ENCODE assay signal across 8 cellular contexts in the genomic region with DNA sequence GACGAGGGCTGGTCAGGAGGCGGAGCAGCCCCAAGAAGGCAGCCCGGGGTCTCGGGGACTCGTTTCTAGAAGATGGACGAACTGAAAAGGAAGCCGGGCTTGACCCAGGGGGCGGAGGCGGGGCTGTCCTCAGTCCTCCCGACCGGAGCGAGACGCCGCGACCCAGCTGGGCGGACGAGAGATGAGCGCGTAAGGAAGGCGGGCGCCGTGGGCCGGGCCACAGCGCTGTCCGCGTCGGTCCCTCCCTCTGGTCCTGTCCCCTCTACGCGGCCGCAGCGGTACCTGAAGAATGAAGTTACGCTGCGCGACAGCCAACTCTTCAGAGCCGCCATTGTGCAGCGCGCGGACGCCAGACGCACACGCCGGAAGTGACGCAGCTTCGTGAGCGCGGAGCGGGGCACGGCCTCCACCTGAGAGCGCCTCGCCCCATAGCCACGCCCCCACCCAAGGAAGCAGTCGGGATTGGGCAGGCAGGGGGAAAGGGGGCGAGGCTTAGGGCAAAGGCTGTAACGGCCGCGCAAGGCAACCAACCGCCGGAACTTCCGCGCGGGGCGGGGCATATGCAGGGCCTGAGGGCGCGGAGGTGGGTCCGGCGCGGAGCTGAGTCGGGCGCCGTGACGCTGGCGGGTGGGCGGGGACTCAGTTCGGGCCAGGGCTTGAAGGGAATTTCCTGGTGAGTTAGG. TPM values are rescaled to one million over a fixed set of nuclear protein-coding genes. Genes with fewer than 3 reads are reported as not detected.
A peak's percentile ranks its signal among the peaks of the same experiment; 100 is the strongest.
DNase-seq lines count a peak whose midpoint lies in the region; ATAC-seq, FAIRE-seq and TF ChIP-seq lines count a peak whose summit lies in the region.

Gene DIABLO (minus strand): TSS at position 370 of the 683 bp plus-strand sequence. CDS start 38 bp downstream, at position 332.

- H3K23ac ChIP-seq in H1 (ENCODE audit: insufficient read length) = no peak within 1 kb of the TSS
- peak within 1 kb of the TSS in 1 of 2 experiments; percentile 96 for H3K23ac ChIP-seq in mesenchymal stem cell (ENCODE audit: low read length in 2 of 2)

- peaks cover 5% of the 10 kb centered on the region for H3K27me3 ChIP-seq in NT2/D1 (ENCODE audit: insufficient read depth, insufficient read length)
- no peaks in the 10 kb centered on the region; a peak in 2 of 7 replicates for H3K27me3 ChIP-seq in H1 (replicated peaks in 1 of 4; ENCODE audit: control insufficient read depth in 3 of 4, extremely low read depth in 1 of 4, insufficient read depth in 3 of 4, low read length in 3 of 4)
- no peaks in the 10 kb centered on the region for H3K27me3 ChIP-seq in mesenchymal stem cell (ENCODE audit: control insufficient read depth in 1 of 2, insufficient read depth in 1 of 2, low read length in 2 of 2)

- H2AK5ac ChIP-seq in H1 (ENCODE audit: low read depth, low read length) = no peak within 1 kb of the TSS
- no peak within 1 kb of the TSS for H2AK5ac ChIP-seq in mesenchymal stem cell (ENCODE audit: low read length, severe bottlenecking)

- peak within 1 kb of the TSS; percentile 7; the same call in 1 of the 2 replicates for H2AFZ ChIP-seq in H1 (ENCODE audit: low read length)
- H2AFZ ChIP-seq in mesenchymal stem cell (ENCODE audit: low read depth, low read length) = peak within 1 kb of the TSS; percentile 94

- no peak for TF ChIP-seq CTCF in H1 (IDR thresholded peaks at IDR 0.05; ENCODE audit: control extremely low read depth in 1 of 3, insufficient read depth in 1 of 3, low read depth in 1 of 3, low read length in 3 of 3)

- peak within 1 kb of the TSS; percentile 96 for H4K8ac ChIP-seq in H1 (ENCODE audit: extremely low read depth, insufficient read depth, low read length)
- peak within 1 kb of the TSS; percentile 94 for H4K8ac ChIP-seq in mesenchymal stem cell (ENCODE audit: low read length)

- POLR2A ChIA-PET in H1 (lab: Charles Lee; ENCODE audit: partially characterized antibody) = interaction anchor here (0.6 to 15.7 kb wide), 10 partner anchors 8 to 174 kb away, joined by 3 to 230 read pairs (median 3); partner anchors contain the start of gene B3GNT4

- H3K79me2 ChIP-seq in H1 (ENCODE audit: control insufficient read depth in 1 of 2, insufficient read depth in 2 of 2, low read length in 2 of 2) = peaks cover 6 to 45% of the 10 kb centered on the region in 2 experiments

- H3K4me3 Mint-ChIP-seq in activated CD8-positive, alpha-beta memory T cell treated with anti-CD3 and anti-CD28 coated beads, Interleukin-2, amount 10 ng/mL, durations not matched to agents 7 days and 5 days = peak within 1 kb of the TSS; percentile 85

- peak; percentile 82 for FAIRE-seq in H1 (lab: Jason Lieb, UNC)

- H3K9ac ChIP-seq in NT2/D1 (ENCODE audit: insufficient read length, low read depth) = peak within 1 kb of the TSS; percentile 99
- peak within 1 kb of the TSS; percentile 90 to 97 (median 96) for H3K9ac ChIP-seq in H1 (replicated peaks in 1 of 4; ENCODE audit: extremely low read depth in 1 of 4, low read depth in 3 of 4, low read length in 3 of 4)
- peak within 1 kb of the TSS; percentile 98 for H3K9ac ChIP-seq in mesenchymal stem cell (ENCODE audit: low read length)

- ATAC-seq in GM21381 (IDR thresholded peaks at IDR 0.05; ENCODE audit: unreplicated experiment) = peak; percentile 92
- peak; percentile 91 for ATAC-seq in activated CD8-positive, alpha-beta memory T cell treated with anti-CD3 and anti-CD28 coated beads, Interleukin-2, amount 10 ng/mL, durations not matched to agents 7 days and 5 days

- H3K14ac ChIP-seq in H1 (ENCODE audit: insufficient read length) (no peak within 1 kb of the TSS), mesenchymal stem cell (ENCODE audit: low read length in 2 of 2) (peak within 1 kb of the TSS in 1 of 2 experiments; percentile 95)

- 2% methylated on average over 34 of the region's 74 CpGs; no CpG with 5 or more reads in 1 of the 2 experiments for WGBS in H1 (ENCODE audit: extremely low coverage in 1 of 2, insufficient coverage in 1 of 2, insufficient read length in 1 of 2, insufficient replicate concordance in 2 of 2, low coverage in 1 of 2, low lambda C conversion rate in 2 of 2, missing lambda C conversion rate in 1 of 2), 2 experiments
- WGBS in mesenchymal stem cell = 1% methylated on average over 59 of the region's 74 CpGs

- TF ChIP-seq EP300 in H1 (IDR thresholded peaks at IDR 0.05; ENCODE audit: borderline replicate concordance in 1 of 2, low read depth in 2 of 2, low read length in 2 of 2) = no peak

- H3K4me1 ChIP-seq in NT2/D1 (ENCODE audit: insufficient read depth, insufficient read length) (peaks cover 13% of the 10 kb centered on the region), H1 (replicated peaks in 1 of 4; ENCODE audit: control insufficient read depth in 3 of 4, insufficient read depth in 4 of 4, low read length in 3 of 4) (peaks cover 3 to 14% (median 10%) of the 10 kb centered on the region in 4 experiments), mesenchymal stem cell (ENCODE audit: control insufficient read depth, insufficient read depth, low read depth, low read length) (peaks cover 23% of the 10 kb centered on the region)

- H2BK15ac ChIP-seq in H1 (ENCODE audit: low read length) = no peak within 1 kb of the TSS
- peak within 1 kb of the TSS; percentile 96 for H2BK15ac ChIP-seq in mesenchymal stem cell (ENCODE audit: low read depth, poor library complexity, severe bottlenecking)

- H3K36me3 Mint-ChIP-seq in activated CD8-positive, alpha-beta memory T cell treated with anti-CD3 and anti-CD28 coated beads, Interleukin-2, amount 10 ng/mL, durations not matched to agents 7 days and 5 days = peaks cover 17% of the 10 kb centered on the region

- H4K91ac ChIP-seq in H1 (replicated peaks; ENCODE audit: insufficient read length, low read length) (peak within 1 kb of the TSS; percentile 45), mesenchymal stem cell (ENCODE audit: low read length) (peak within 1 kb of the TSS; percentile 94)

- H3K56ac ChIP-seq in H1 (replicated peaks; ENCODE audit: insufficient read length, low read depth, low read length) = peak within 1 kb of the TSS; percentile 46

- H3K36me3 ChIP-seq in NT2/D1 (ENCODE audit: insufficient read depth, insufficient read length, low read length) (peaks cover 55% of the 10 kb centered on the region), H1 (ENCODE audit: control insufficient read depth in 2 of 4, insufficient read depth in 4 of 4, low read length in 3 of 4) (peaks cover 0 to 23% (median 13%) of the 10 kb centered on the region in 4 experiments; a peak in 7 of 8 replicates), mesenchymal stem cell (ENCODE audit: control insufficient read depth in 1 of 2, insufficient read depth in 2 of 2, low read depth in 1 of 2, low read length in 2 of 2) (peaks cover 36 to 66% of the 10 kb centered on the region in 2 experiments)

- CTCF ChIA-PET in activated CD8-positive, alpha-beta memory T cell treated with anti-CD3 and anti-CD28 coated beads, Interleukin-2, amount 10 ng/mL, durations not matched to agents 7 days and 5 days (lab: Charles Lee) = interaction anchor here (0.6 to 3.6 kb wide), 10 partner anchors 12 to 246 kb away, joined by 3 to 34 read pairs (median 4); partner anchors contain the start of gene VPS33A
- CTCF ChIA-PET in H1 (lab: Charles Lee; ENCODE audit: partially characterized antibody) = interaction anchor here (0.6 to 1.1 kb wide), 3 partner anchors 24 to 233 kb away, joined by 3 read pairs; no protein-coding TSS in a partner anchor

- no peak within 1 kb of the TSS for H2BK120ac ChIP-seq in H1 (replicated peaks; ENCODE audit: low read depth, low read length)
- no peak within 1 kb of the TSS for H2BK120ac ChIP-seq in mesenchymal stem cell (ENCODE audit: low read depth, low read length)

- H2BK12ac ChIP-seq in H1 (ENCODE audit: low read depth, low read length) (no peak within 1 kb of the TSS), mesenchymal stem cell (ENCODE audit: low read length in 2 of 2) (peak within 1 kb of the TSS in 1 of 2 experiments; percentile 22)

- peaks cover 2% of the 10 kb centered on the region; the same call in 1 of the 2 replicates for H3K23me2 ChIP-seq in H1 (ENCODE audit: low read depth, low read length)

- H3K79me1 ChIP-seq in H1 (ENCODE audit: low read depth, low read length) (peaks cover 6% of the 10 kb centered on the region; the same call in 1 of the 2 replicates), mesenchymal stem cell (replicated peaks; ENCODE audit: low read length, poor library complexity, severe bottlenecking) (peaks cover 15% of the 10 kb centered on the region)

- no peaks in the 10 kb centered on the region for H3K9me3 ChIP-seq in NT2/D1 (ENCODE audit: insufficient read depth, low read length)
- H3K9me3 ChIP-seq in H1 (ENCODE audit: insufficient read depth in 2 of 2, low read depth in 1 of 2, low read length in 1 of 2) = no peaks in the 10 kb centered on the region
- H3K9me3 ChIP-seq in mesenchymal stem cell (ENCODE audit: control insufficient read depth, low read length) = no peaks in the 10 kb centered on the region

- TF ChIP-seq RAD21 in H1 (IDR thresholded peaks at IDR 0.05 in 1 of 2, conservative IDR thresholded peaks at IDR 0.05 in 1 of 2; ENCODE audit: low read depth in 2 of 2, low read length in 2 of 2) = no peak

- H4K20me1 ChIP-seq in H1 (replicated peaks in 1 of 2; ENCODE audit: control insufficient read depth in 1 of 2, insufficient read depth in 2 of 2, low read length in 2 of 2) = peaks cover 0 to 6% of the 10 kb centered on the region in 2 experiments

- H3K9me3 Mint-ChIP-seq in activated CD8-positive, alpha-beta memory T cell treated with anti-CD3 and anti-CD28 coated beads, Interleukin-2, amount 10 ng/mL, durations not matched to agents 7 days and 5 days (ENCODE audit: low read depth) = no peaks in the 10 kb centered on the region

- H3K27me3 Mint-ChIP-seq in activated CD8-positive, alpha-beta memory T cell treated with anti-CD3 and anti-CD28 coated beads, Interleukin-2, amount 10 ng/mL, durations not matched to agents 7 days and 5 days = no peaks in the 10 kb centered on the region

- H3K4me2 ChIP-seq in H1 (ENCODE audit: insufficient read depth in 1 of 2, low read depth in 2 of 2, low read length in 2 of 2) (peak within 1 kb of the TSS; percentile 81 to 86), mesenchymal stem cell (ENCODE audit: low read length, poor library complexity, severe bottlenecking) (peak within 1 kb of the TSS; percentile 79)

- H4K5ac ChIP-seq in H1 (ENCODE audit: insufficient read length, low read depth, low read length) = peak within 1 kb of the TSS; percentile 35

- no peak within 1 kb of the TSS for H2BK20ac ChIP-seq in H1 (ENCODE audit: low read length)

- TF ChIP-seq POLR2A in H1 (IDR thresholded peaks at IDR 0.05; ENCODE audit: control extremely low read depth in 1 of 2, low read depth in 2 of 2, low read length in 2 of 2) = peak; percentile 96 to 97

- H3K27ac ChIP-seq in H1 (ENCODE audit: low read depth, low read length) (peak within 1 kb of the TSS; percentile 91), mesenchymal stem cell (ENCODE audit: low read length, poor library complexity, severe bottlenecking) (peak within 1 kb of the TSS; percentile 79)

- H3K4me1 Mint-ChIP-seq in activated CD8-positive, alpha-beta memory T cell treated with anti-CD3 and anti-CD28 coated beads, Interleukin-2, amount 10 ng/mL, durations not matched to agents 7 days and 5 days = peaks cover 45% of the 10 kb centered on the region

- DNase-seq in COR-L47 (lab: John Stamatoyannopoulos, UW) = peak; percentile 99
- peak; percentile 44 to 100 (median 99) for DNase-seq in HUDEP-2 (lab: John Stamatoyannopoulos, UW; ENCODE audit: unreplicated experiment in 76 of 76)
- DNase-seq in NT2/D1 (ENCODE audit: low read depth, low spot score) = peak; percentile 99
- peak; percentile 100 for DNase-seq in activated CD8-positive, alpha-beta memory T cell treated with anti-CD3 and anti-CD28 coated beads, Interleukin-2, amount 10 ng/mL, durations not matched to agents 7 days and 5 days
- peak; percentile 97 to 99 for DNase-seq in H1 (ENCODE audit: low read depth in 1 of 2, low spot score in 2 of 2)
- peak; percentile 99 for DNase-seq in mesenchymal stem cell
- DNase-seq in stimulated activated CD8-positive, alpha-beta memory T cell treated with anti-CD3 and anti-CD28 coated beads, Interleukin-12 subunit alpha, Interleukin-12 subunit beta, amount 100 ng/mL, for 4 hours (ENCODE audit: low read depth) = peak; percentile 100

- H3K18ac ChIP-seq in H1 (ENCODE audit: extremely low read depth, low read length) (no peak within 1 kb of the TSS), mesenchymal stem cell (ENCODE audit: low read depth in 1 of 2, low read length in 2 of 2) (peak within 1 kb of the TSS; percentile 90 to 97)

- no peak within 1 kb of the TSS for H3K4ac ChIP-seq in H1 (replicated peaks; ENCODE audit: insufficient read length, low read depth, low read length)
- peak within 1 kb of the TSS in 1 of 2 experiments; percentile 89 for H3K4ac ChIP-seq in mesenchymal stem cell (ENCODE audit: low read depth in 1 of 2, low read length in 2 of 2)

- H3K4me3 ChIP-seq in NT2/D1 (ENCODE audit: insufficient read length, low read depth) (peak within 1 kb of the TSS; percentile 97), H1 (ENCODE audit: extremely low read depth in 1 of 4, insufficient read depth in 2 of 4, low read depth in 3 of 4, low read length in 4 of 4) (peak within 1 kb of the TSS; percentile 83 to 100 (median 96)), mesenchymal stem cell (ENCODE audit: insufficient read depth in 1 of 2, low read depth in 1 of 2, low read length in 2 of 2) (peak within 1 kb of the TSS; percentile 88 to 99)

- H3K27ac Mint-ChIP-seq in activated CD8-positive, alpha-beta memory T cell treated with anti-CD3 and anti-CD28 coated beads, Interleukin-2, amount 10 ng/mL, durations not matched to agents 7 days and 5 days = peak within 1 kb of the TSS; percentile 91

- H2BK5ac ChIP-seq in H1 (ENCODE audit: low read depth, low read length) (peak within 1 kb of the TSS; percentile 94), mesenchymal stem cell (ENCODE audit: low read depth, low read length, poor library complexity, severe bottlenecking) (peak within 1 kb of the TSS; percentile 77)

RNA-seq across cellular contexts. Expression of gene DIABLO, which starts in this region (rescaled TPM):
- total RNA-seq in activated CD8-positive, alpha-beta memory T cell treated with anti-CD3 and anti-CD28 coated beads, Interleukin-2, amount 10 ng/mL, durations not matched to agents 7 days and 5 days = 10 to 100 TPM; 40.3 to 46.1 TPM
- total RNA-seq in H1 (2021; fragmentation: NEBNext Ultra II Directional; extraction: Animal tissue kit (Norgen Biotek cat#: 25700)) = 68.3 and 71.5 TPM in 2 replicates
- polyA plus RNA-seq in H1 (2011; rRNA removed) = 65.2 and 68.8 TPM in 2 replicates
- 51.0 TPM for polyA plus RNA-seq in H1 (2011; cell fraction: cytosol; rRNA removed)
- 52.2 TPM for polyA plus RNA-seq in H1 (2011; cell fraction: nucleus; rRNA removed)
- 51.1 to 70.5 TPM (median 60.3 TPM) in 4 replicates for polyA plus RNA-seq in H1 (2012, experiment 1 of 2)
- polyA plus RNA-seq in H1 (2012, experiment 2 of 2) = 41.6 TPM
- polyA plus RNA-seq in H1 (2013, experiment 1 of 2) = 48.9 TPM
- polyA plus RNA-seq in H1 (2013, experiment 2 of 2) = 52.7 TPM
- 45.9 and 55.6 TPM in 2 replicates for polyA minus RNA-seq in H1 (2011; rRNA and poly(A)+ RNA removed)
- 21.9 TPM for polyA minus RNA-seq in H1 (2011; cell fraction: cytosol; rRNA and poly(A)+ RNA removed)
- polyA minus RNA-seq in H1 (2011; cell fraction: nucleus; rRNA and poly(A)+ RNA removed) = 40.2 TPM
- 56.4 TPM for polyA plus RNA-seq in mesenchymal stem cell (2013, experiment 1 of 2)
- 56.0 TPM for polyA plus RNA-seq in mesenchymal stem cell (2013, experiment 2 of 2)

Comparison
In these comparisons a context has a peak if more than half of its experiments do, and no peak if none do; other contexts are left out.
1. Peak in every context shown above with its lines: DNase-seq, ATAC-seq, H3K4me3 ChIP-seq and H3K27ac ChIP-seq.